Comparison of ENCODE assay signal across 23 cellular contexts in the genomic region with DNA sequence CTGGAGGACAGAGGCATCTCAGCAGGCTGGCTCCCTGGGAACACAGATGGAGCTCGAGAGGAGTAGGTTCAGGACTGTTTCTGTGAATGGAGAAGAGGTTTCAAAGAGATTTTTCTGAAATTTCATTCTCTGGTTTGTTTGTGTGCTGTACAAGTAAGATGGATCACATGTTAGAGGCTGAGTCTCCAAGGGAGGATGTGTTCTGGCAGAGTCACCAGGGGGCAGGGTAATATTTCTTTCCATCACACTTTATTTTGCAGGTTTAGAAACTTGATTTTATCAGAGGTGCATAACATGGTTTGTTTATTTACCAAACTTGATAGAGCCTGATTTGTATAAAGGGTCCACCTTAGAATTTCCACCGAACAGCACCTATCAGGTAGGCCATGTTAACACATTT.
DNase-seq lines count a peak whose midpoint lies in the region; ATAC-seq and TF ChIP-seq lines count a peak whose summit lies in the region.
"Had no signal": no experiment of that assay in that cellular context is flagged by ENCODE, and none has a peak within 500 bp of the region (broad histone marks: within the 10 kb centered on the region; RNA-seq: fewer than 3 reads in every experiment).

No MANE protein-coding gene starts in this region.

- no peak for ATAC-seq in RWPE2 (ENCODE audit: low read depth)
- ATAC-seq: CD8-positive, alpha-beta T cell; Right ventricle myocardium inferior had no signal

- no peaks in the 10 kb centered on the region for H4K20me1 ChIP-seq in osteoblast (ENCODE audit: insufficient read depth, low read length)

- H3K4me1 ChIP-seq in RWPE2 (ENCODE audit: insufficient read depth, poor library complexity, severe bottlenecking) (no peaks in the 10 kb centered on the region), osteoblast (ENCODE audit: insufficient read depth, low read length) (no peaks in the 10 kb centered on the region)
- H3K4me1 ChIP-seq: SJSA1 had no signal

- no peaks in the 10 kb centered on the region for H3K27me3 ChIP-seq in RWPE2 (ENCODE audit: insufficient read depth, poor library complexity, severe bottlenecking)
- peaks cover 9% of the 10 kb centered on the region for H3K27me3 ChIP-seq in osteoblast (ENCODE audit: insufficient read depth, low read length)
- H3K27me3 ChIP-seq: SJSA1 had no signal

- no peaks in the 10 kb centered on the region for H3K9me3 ChIP-seq in RWPE2 (ENCODE audit: severe bottlenecking)
- H3K9me3 ChIP-seq in osteoblast (ENCODE audit: low read depth, low read length), result no peaks in the 10 kb centered on the region
- H3K9me3 ChIP-seq: SJSA1 had no signal

- TF ChIP-seq CTCF in GM10266 (IDR thresholded peaks at IDR 0.05; ENCODE audit: control insufficient read depth, insufficient read depth, low read depth, missing control alignments) (no peak), RWPE2 (IDR thresholded peaks at IDR 0.05; ENCODE audit: poor library complexity, severe bottlenecking) (peak; percentile 33), epithelial cell of esophagus (IDR thresholded peaks at IDR 0.05; ENCODE audit: insufficient read depth, low read depth, low read length, missing control alignments) (peak; percentile 39), osteoblast (IDR thresholded peaks at IDR 0.05; ENCODE audit: extremely low read depth, low read depth, low read length) (no peak)

- H3K27ac ChIP-seq in RWPE2 (ENCODE audit: poor library complexity, severe bottlenecking) (no peak overlapping the region), osteoblast (ENCODE audit: low read depth, low read length) (no peak overlapping the region)
- H3K27ac ChIP-seq: KMS-11, SJSA1 had no signal

- H3K36me3 ChIP-seq in RWPE2 (ENCODE audit: low read depth) (no peaks in the 10 kb centered on the region), osteoblast (ENCODE audit: insufficient read depth, low read length) (no peaks in the 10 kb centered on the region)
- H3K36me3 ChIP-seq: SJSA1 had no signal

- no peak overlapping the region for H3K4me3 ChIP-seq in RWPE2 (ENCODE audit: severe bottlenecking)
- H3K4me3 ChIP-seq in epithelial cell of esophagus (ENCODE audit: low read length), result no peak overlapping the region
- H3K4me3 ChIP-seq in osteoblast (ENCODE audit: insufficient read depth, low read length), result no peak overlapping the region
- H3K4me3 ChIP-seq: SJSA1 had no signal

- no peak overlapping the region for H3K4me2 ChIP-seq in osteoblast (ENCODE audit: insufficient read depth, low read length)
- H3K4me2 ChIP-seq: KMS-11 had no signal

- DNase-seq in GM10266 (ENCODE audit: extremely low spot score) (peak; percentile 51), RWPE2 (ENCODE audit: low spot score) (no peak), epithelial cell of esophagus (ENCODE audit: low read depth) (peak; percentile 46), osteoblast (ENCODE audit: insufficient read length, low spot score, missing footprints) (peak; percentile 85), anterior cingulate cortex (lab: John Stamatoyannopoulos, UW) (no peak), NCI-H2107 treated with DMSO at 0.1 percent for 48 hours (lab: John Stamatoyannopoulos, UW; ENCODE audit: unreplicated experiment) (no peak), DMS79 (lab: John Stamatoyannopoulos, UW) (no peak), NOMO-1 (lab: John Stamatoyannopoulos, UW; ENCODE audit: unreplicated experiment in 2 of 2) (no peak)
- DNase-seq: C1 segment of cervical spinal cord; Calu3; CD8-positive, alpha-beta T cell; DMS153; GOT3; HCEC 1CT; NCI-H1105; NCI-H146; NCI-H2029; NCI-H226; NCI-H510A treated with DMSO at 0.1 percent for 48 hours; NCI-H82 had no signal

- H3K79me2 ChIP-seq in osteoblast (ENCODE audit: insufficient read depth, low read length), result no peaks in the 10 kb centered on the region

- no peak overlapping the region for H2AFZ ChIP-seq in osteoblast (ENCODE audit: low read length)

Comparison
In these comparisons a context has a peak if more than half of its experiments do, and no peak if none do; other contexts are left out.
1. DNase-seq: peak in GM10266 (single experiment), epithelial cell of esophagus (single experiment) and osteoblast (single experiment); none in RWPE2 (single experiment), anterior cingulate cortex (0 of 58), NCI-H2107 treated with DMSO at 0.1 percent for 48 hours (single experiment), DMS79 (single experiment) and NOMO-1 (0 of 2).
2. CTCF ChIP-seq: peak in RWPE2 (single experiment) and epithelial cell of esophagus (single experiment); none in GM10266 (single experiment) and osteoblast (single experiment).